20 cellular contexts compared by ENCODE assay signal in genomic region chr13:73250061-73250460, GRCh38.
"Had no signal": no experiment of that assay in that cellular context is flagged by ENCODE, and none has a peak within 500 bp of the region (broad histone marks: within the 10 kb centered on the region; RNA-seq: fewer than 3 reads in every experiment).

No MANE protein-coding gene starts in this region.

- H3K9me3 ChIP-seq: esophagus squamous epithelium, heart right ventricle, left lung, pancreas, right lobe of liver, upper lobe of left lung had no signal

- H3K27me3 Mint-ChIP-seq: stimulated activated naive B cell treated with anti-CD40 and anti-IgM and Interleukin-4, amounts not matched to agents 10 μg/mL and 1 μg/mL and 100 μg/mL, for 72 hours; stimulated activated naive CD8-positive, alpha-beta T cell treated with anti-CD3 and anti-CD28 coated beads, Interleukin-15, Interleukin-2, amounts not matched to agents 100 ng/mL and 50 ng/mL, for 24 hours had no signal

- H3K27ac ChIP-seq: dorsolateral prefrontal cortex, heart right ventricle, right lobe of liver had no signal

- H3K4me1 ChIP-seq: left lung, right lobe of liver had no signal

- ATAC-seq: heart right ventricle; left cardiac atrium; left lung; naive thymus-derived CD4-positive, alpha-beta T cell; pancreas; right lobe of liver; stimulated activated naive B cell treated with anti-CD40 and anti-IgM and Interleukin-4, amounts not matched to agents 10 μg/mL and 1 μg/mL and 100 μg/mL, for 72 hours had no signal

- H3K4me1 Mint-ChIP-seq: stimulated activated naive B cell treated with anti-CD40 and anti-IgM and Interleukin-4, amounts not matched to agents 10 μg/mL and 1 μg/mL and 100 μg/mL, for 72 hours had no signal

- H3K9me3 Mint-ChIP-seq: stimulated activated naive CD8-positive, alpha-beta T cell treated with anti-CD3 and anti-CD28 coated beads, Interleukin-15, Interleukin-2, amounts not matched to agents 100 ng/mL and 50 ng/mL, for 24 hours had no signal

- DNase-seq: dorsolateral prefrontal cortex; effector CD4-positive, alpha-beta T cell; esophagus squamous epithelium; foreskin melanocyte; glutamatergic neuron; heart right ventricle; hippocampal formation; left cardiac atrium; left lung; mesenchymal stem cell; midbrain; naive thymus-derived CD4-positive, alpha-beta T cell; pancreas; right lobe of liver; small intestine; stimulated activated CD4-positive, alpha-beta T cell treated with anti-CD3 and anti-CD28 coated beads, Interleukin-15, amount 100 ng/mL, for 24 hours; stimulated activated CD4-positive, alpha-beta T cell treated with anti-CD3 and anti-CD28 coated beads, Interleukin-2, amount 100 ng/mL, for 48 hours; stimulated activated naive B cell treated with anti-CD40 and anti-IgM and Interleukin-4, amounts not matched to agents 10 μg/mL and 1 μg/mL and 100 μg/mL, for 72 hours; upper lobe of left lung had no signal

- H3K27ac Mint-ChIP-seq: naive thymus-derived CD4-positive, alpha-beta T cell; stimulated activated naive B cell treated with anti-CD40 and anti-IgM and Interleukin-4, amounts not matched to agents 10 μg/mL and 1 μg/mL and 100 μg/mL, for 72 hours; stimulated activated naive CD8-positive, alpha-beta T cell treated with anti-CD3 and anti-CD28 coated beads, Interleukin-15, Interleukin-2, amounts not matched to agents 100 ng/mL and 50 ng/mL, for 24 hours had no signal

- H3K27me3 ChIP-seq: dorsolateral prefrontal cortex, esophagus squamous epithelium, heart right ventricle, left lung, pancreas, right lobe of liver, upper lobe of left lung had no signal

- H3K4me3 ChIP-seq: dorsolateral prefrontal cortex, esophagus squamous epithelium, heart right ventricle, left lung, pancreas, right lobe of liver, upper lobe of left lung had no signal

- H3K36me3 Mint-ChIP-seq: naive thymus-derived CD4-positive, alpha-beta T cell; stimulated activated naive B cell treated with anti-CD40 and anti-IgM and Interleukin-4, amounts not matched to agents 10 μg/mL and 1 μg/mL and 100 μg/mL, for 72 hours had no signal

- H3K4me3 Mint-ChIP-seq: naive thymus-derived CD4-positive, alpha-beta T cell; stimulated activated naive B cell treated with anti-CD40 and anti-IgM and Interleukin-4, amounts not matched to agents 10 μg/mL and 1 μg/mL and 100 μg/mL, for 72 hours; stimulated activated naive CD8-positive, alpha-beta T cell treated with anti-CD3 and anti-CD28 coated beads, Interleukin-15, Interleukin-2, amounts not matched to agents 100 ng/mL and 50 ng/mL, for 24 hours had no signal

- H3K36me3 ChIP-seq: esophagus squamous epithelium, heart right ventricle, left lung, pancreas, right lobe of liver, upper lobe of left lung had no signal
